ENCODE assay signal across 8 cellular contexts in genomic region chr4:105896461-105896939, GRCh38. TPM values are rescaled to one million over a fixed set of nuclear protein-coding genes. Genes with fewer than 3 reads are reported as not detected.
DNase-seq lines count a peak whose midpoint lies in the region; ATAC-seq and TF ChIP-seq lines count a peak whose summit lies in the region.

No MANE protein-coding gene starts in this region.

- peaks cover 7% of the 10 kb centered on the region for H3K4me1 Mint-ChIP-seq in activated naive CD8-positive, alpha-beta T cell treated with anti-CD3 and anti-CD28 coated beads, Interleukin-2, amount 50 U/mL, for 24 hours

- DNase-seq in GM10248 (ENCODE audit: extremely low spot score), result peak; percentile 12
- no peak for DNase-seq in activated naive CD8-positive, alpha-beta T cell treated with anti-CD3 and anti-CD28 coated beads, Interleukin-2, amount 50 U/mL, for 24 hours
- no peak for DNase-seq in Kasumi-1 (lab: John Stamatoyannopoulos, UW)
- no peak for DNase-seq in A172 (ENCODE audit: low spot score)
- DNase-seq in NCI-H1417 (lab: John Stamatoyannopoulos, UW), result no peak
- DNase-seq in anterior cingulate cortex (lab: John Stamatoyannopoulos, UW), result no peak

- POLR2A ChIA-PET in GM10248 (lab: Yijun Ruan, JAX), result no interaction called here

- no peaks in the 10 kb centered on the region for H3K36me3 Mint-ChIP-seq in activated naive CD8-positive, alpha-beta T cell treated with anti-CD3 and anti-CD28 coated beads, Interleukin-2, amount 50 U/mL, for 24 hours (ENCODE audit: low read depth)

- H3K9ac ChIP-seq in mucosa of stomach (ENCODE audit: low read length), result peak overlapping the region; percentile 43

- no peak overlapping the region for H3K4me3 ChIP-seq in mucosa of stomach (ENCODE audit: low read length)

- peaks cover 6% of the 10 kb centered on the region for H3K4me1 ChIP-seq in mucosa of stomach (ENCODE audit: control insufficient read depth, insufficient read depth, low read length)

- no peaks in the 10 kb centered on the region for H3K9me3 ChIP-seq in mucosa of stomach (ENCODE audit: control insufficient read depth, low read length)

- CTCF ChIA-PET in GM10248 (lab: Yijun Ruan, JAX), result interaction anchor here (1.8 kb wide), 1 partner anchor 19 kb away, joined by 6 read pairs; no protein-coding TSS in a partner anchor

- peak overlapping the region; percentile 18 for H3K4me3 Mint-ChIP-seq in activated naive CD8-positive, alpha-beta T cell treated with anti-CD3 and anti-CD28 coated beads, Interleukin-2, amount 50 U/mL, for 24 hours

- H3K27ac Mint-ChIP-seq in activated naive CD8-positive, alpha-beta T cell treated with anti-CD3 and anti-CD28 coated beads, Interleukin-2, amount 50 U/mL, for 24 hours, result no peak overlapping the region

- no peak for TF ChIP-seq CTCF in GM10248 (IDR thresholded peaks at IDR 0.05; ENCODE audit: control extremely low read depth, extremely low read depth, low read depth, missing control alignments)

- no peaks in the 10 kb centered on the region for H3K9me3 Mint-ChIP-seq in activated naive CD8-positive, alpha-beta T cell treated with anti-CD3 and anti-CD28 coated beads, Interleukin-2, amount 50 U/mL, for 24 hours

- no peaks in the 10 kb centered on the region for H3K36me3 ChIP-seq in mucosa of stomach (ENCODE audit: control insufficient read depth, insufficient read depth, low read length)

- peak; percentile 17 for ATAC-seq in GM21619 (IDR thresholded peaks at IDR 0.05; ENCODE audit: unreplicated experiment)
- no peak for ATAC-seq in activated naive CD8-positive, alpha-beta T cell treated with anti-CD3 and anti-CD28 coated beads, Interleukin-2, amount 50 U/mL, for 24 hours

- H3K27me3 Mint-ChIP-seq in activated naive CD8-positive, alpha-beta T cell treated with anti-CD3 and anti-CD28 coated beads, Interleukin-2, amount 50 U/mL, for 24 hours, result peaks cover 54% of the 10 kb centered on the region

- peaks cover 62% of the 10 kb centered on the region for H3K27me3 ChIP-seq in mucosa of stomach (ENCODE audit: control insufficient read depth, insufficient read depth, low read length)

RNA-seq across cellular contexts. Expression of gene NPNT, which starts 1.2 kb away (rescaled TPM):
- total RNA-seq in A172 (2014; rRNA removed; shearing (Covaris generic)), result 0.29 TPM in 1 of 2 replicates, not detected in the other
